Comparison of ENCODE assay signal across 19 cellular contexts in the genomic region with DNA sequence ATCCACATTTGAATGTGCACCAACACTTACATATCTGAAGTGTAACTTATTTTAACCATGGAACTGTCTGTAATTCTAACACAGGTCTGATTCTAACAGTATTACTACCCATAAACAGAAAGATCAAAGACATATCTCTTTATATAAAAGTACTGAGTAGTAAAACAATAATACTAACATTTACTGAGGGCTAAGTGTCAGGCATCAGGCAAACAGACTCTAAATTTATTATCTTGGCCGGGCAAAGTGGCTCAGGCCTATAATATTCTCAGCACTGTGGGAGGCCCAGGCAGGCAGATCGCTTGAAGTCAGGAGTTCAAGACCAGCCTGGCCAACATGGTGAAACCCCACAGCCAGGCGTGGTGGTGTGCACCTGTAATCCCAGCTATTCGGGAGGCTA.
"Had no signal": no experiment of that assay in that cellular context is flagged by ENCODE, and none has a peak within 500 bp of the region (broad histone marks: within the 10 kb centered on the region; RNA-seq: fewer than 3 reads in every experiment).

No MANE protein-coding gene starts in this region.

- H3K27me3 Mint-ChIP-seq: activated naive CD8-positive, alpha-beta T cell treated with anti-CD3 and anti-CD28 coated beads for 36 hours had no signal

- H3K9me3 Mint-ChIP-seq: activated naive CD8-positive, alpha-beta T cell treated with anti-CD3 and anti-CD28 coated beads for 36 hours; WTC11 had no signal

- H3K4me3 Mint-ChIP-seq: activated CD8-positive, alpha-beta T cell treated with anti-CD3 and anti-CD28 coated beads, Interleukin-2, amount 10 ng/mL, durations not matched to agents 7 days and 5 days; activated naive CD8-positive, alpha-beta T cell treated with anti-CD3 and anti-CD28 coated beads for 36 hours; WTC11 had no signal

- DNase-seq: activated CD4-positive, alpha-beta T cell treated with anti-CD3 and anti-CD28 coated beads for 48 hours; activated CD4-positive, alpha-beta T cell treated with anti-CD3 and anti-CD28 coated beads, Interleukin-2, amount 50 U/mL, for 4 hours; activated CD4-positive, CD25-positive, alpha-beta regulatory T cell treated with anti-CD3 and anti-CD28 coated beads, Interleukin-2, amount 50 U/mL, for 72 hours; activated CD8-positive, alpha-beta memory T cell treated with anti-CD3 and anti-CD28 coated beads, Interleukin-2, amount 50 U/mL, for 48 hours; activated CD8-positive, alpha-beta T cell treated with anti-CD3 and anti-CD28 coated beads, Interleukin-2, amount 10 ng/mL, durations not matched to agents 7 days and 5 days; activated naive CD4-positive, alpha-beta T cell treated with Interleukin-2 at 50 U/mL for 16 hours; activated naive CD8-positive, alpha-beta T cell treated with anti-CD3 and anti-CD28 coated beads for 36 hours; activated T-cell treated with anti-CD3 and anti-CD28 coated beads, Interleukin-2, amount 50 U/mL, for 1 hour; caudate nucleus; KG1; NCI-H1048; NCI-H146; NCI-H187 treated with DMSO at 0.1 percent for 48 hours; NCI-H2081 treated with DMSO at 0.1 percent for 48 hours; NCI-H446; NCI-H524; SHP77 treated with DMSO at 0.1 percent for 48 hours; T-helper 9 cell had no signal

- H3K27ac Mint-ChIP-seq: activated CD8-positive, alpha-beta T cell treated with anti-CD3 and anti-CD28 coated beads, Interleukin-2, amount 10 ng/mL, durations not matched to agents 7 days and 5 days; activated naive CD8-positive, alpha-beta T cell treated with anti-CD3 and anti-CD28 coated beads for 36 hours; WTC11 had no signal

- ATAC-seq: activated CD8-positive, alpha-beta T cell treated with anti-CD3 and anti-CD28 coated beads, Interleukin-2, amount 10 ng/mL, durations not matched to agents 7 days and 5 days; WTC11 had no signal
